Comparison of ENCODE assay signal across 8 cellular contexts in genomic region chr6:13767121-13767794, GRCh38. TPM values are rescaled to one million over a fixed set of nuclear protein-coding genes. Genes with fewer than 3 reads are reported as not detected.
DNase-seq lines count a peak whose midpoint lies in the region; ATAC-seq and TF ChIP-seq lines count a peak whose summit lies in the region.

No MANE protein-coding gene starts in this region.

- peaks cover 3 to 14% of the 10 kb centered on the region in 2 donors for H3K36me3 Mint-ChIP-seq in stimulated activated naive B cell treated with anti-CD40 and anti-IgM and Interleukin-4, amounts not matched to agents 10 μg/mL and 1 μg/mL and 100 μg/mL, for 72 hours

- peak overlapping the region; percentile 17; the same call in 1 of the 2 replicates for H3K9ac ChIP-seq in ES-I3 (ENCODE audit: low read depth, low read length)

- H3K4me1 Mint-ChIP-seq in stimulated activated naive B cell treated with anti-CD40 and anti-IgM and Interleukin-4, amounts not matched to agents 10 μg/mL and 1 μg/mL and 100 μg/mL, for 72 hours, result peaks cover 32 to 54% of the 10 kb centered on the region in 2 donors

- H3K4me3 Mint-ChIP-seq in stimulated activated naive B cell treated with anti-CD40 and anti-IgM and Interleukin-4, amounts not matched to agents 10 μg/mL and 1 μg/mL and 100 μg/mL, for 72 hours, result peak overlapping the region; percentile 76 to 81

- peak overlapping the region; percentile 24; the same call in 1 of the 2 replicates for H3K4me3 ChIP-seq in WI38 (ENCODE audit: low read depth, low read length)

- H3K4me1 ChIP-seq in ES-I3 (ENCODE audit: insufficient read depth, low read length), result peaks cover 6% of the 10 kb centered on the region

- TF ChIP-seq CTCF in WI38 (IDR thresholded peaks at IDR 0.05; ENCODE audit: low read depth, low read length), result no peak

- no peaks in the 10 kb centered on the region for H3K9me3 Mint-ChIP-seq in stimulated activated naive B cell treated with anti-CD40 and anti-IgM and Interleukin-4, amounts not matched to agents 10 μg/mL and 1 μg/mL and 100 μg/mL, for 72 hours

- peaks cover 0 to 3% of the 10 kb centered on the region in 2 donors for H3K27me3 Mint-ChIP-seq in stimulated activated naive B cell treated with anti-CD40 and anti-IgM and Interleukin-4, amounts not matched to agents 10 μg/mL and 1 μg/mL and 100 μg/mL, for 72 hours

- peaks cover 3% of the 10 kb centered on the region for H3K9me3 ChIP-seq in ES-I3 (ENCODE audit: control insufficient read depth, insufficient read depth, low read length)

- peak; percentile 38 to 55 for DNase-seq in dermis microvascular lymphatic vessel endothelial cell (ENCODE audit: low read depth in 2 of 2)
- DNase-seq in mesenteric fat pad (ENCODE audit: low spot score), result peak; percentile 81
- peak; percentile 18 for DNase-seq in stimulated activated naive B cell treated with anti-CD40 and anti-IgM and Interleukin-4, amounts not matched to agents 10 μg/mL and 1 μg/mL and 100 μg/mL, for 72 hours
- no peak for DNase-seq in DMS79 treated with DMSO at 0.1 percent for 48 hours (lab: John Stamatoyannopoulos, UW)

- no peak for ATAC-seq in stimulated activated naive B cell treated with anti-CD40 and anti-IgM and Interleukin-4, amounts not matched to agents 10 μg/mL and 1 μg/mL and 100 μg/mL, for 72 hours (replicated peaks)
- no peak for ATAC-seq in HG02678 (IDR thresholded peaks at IDR 0.05; ENCODE audit: unreplicated experiment)
- no peak for ATAC-seq in HG02938 (IDR thresholded peaks at IDR 0.05; ENCODE audit: unreplicated experiment)

- H3K36me3 ChIP-seq in ES-I3 (ENCODE audit: insufficient read depth, low read length), result no peaks in the 10 kb centered on the region

- H3K27ac Mint-ChIP-seq in stimulated activated naive B cell treated with anti-CD40 and anti-IgM and Interleukin-4, amounts not matched to agents 10 μg/mL and 1 μg/mL and 100 μg/mL, for 72 hours, result no peak overlapping the region

RNA-seq across cellular contexts. Expression of gene MCUR1, which starts 47.1 kb away (rescaled TPM):
- total RNA-seq in dermis microvascular lymphatic vessel endothelial cell (6.5 and 7.0 TPM in 2 replicates), mesenteric fat pad (28.8 TPM)

RNA-seq across cellular contexts. Expression of gene RANBP9, which starts 55.6 kb away (rescaled TPM):
- total RNA-seq in dermis microvascular lymphatic vessel endothelial cell (20.4 and 25.9 TPM in 2 replicates), mesenteric fat pad (42.2 TPM)
